In genomic region chr2:203394519-203395227, GRCh38 we compare ENCODE assay signal across 17 cellular contexts.
DNase-seq lines count a peak whose midpoint lies in the region; ATAC-seq, FAIRE-seq and TF ChIP-seq lines count a peak whose summit lies in the region.
"Had no signal": no experiment of that assay in that cellular context is flagged by ENCODE, and none has a peak within 500 bp of the region (broad histone marks: within the 10 kb centered on the region; RNA-seq: fewer than 3 reads in every experiment).

No MANE protein-coding gene starts in this region.

- in situ Hi-C loops in GM13977 (cut with MboI; ENCODE audit: low pct_unique_long_range_greater_than_20kb, low sequenced_read_pairs, unreplicated experiment): no loop called here

- no peak overlapping the region for H3K27ac ChIP-seq in astrocyte (ENCODE audit: low read depth, low read length)
- no peak overlapping the region for H3K27ac ChIP-seq in upper lobe of right lung
- H3K27ac ChIP-seq: 22Rv1, suprapubic skin had no signal

- ATAC-seq in upper lobe of right lung: no peak
- ATAC-seq: activated CD8-positive, alpha-beta memory T cell treated with anti-CD3 and anti-CD28 coated beads, Interleukin-2, amount 10 ng/mL, durations not matched to agents 7 days and 5 days had no signal

- peaks cover 2% of the 10 kb centered on the region for H3K9me3 Mint-ChIP-seq in astrocyte (ENCODE audit: unreplicated experiment)

- H3K4me3 ChIP-seq in astrocyte (ENCODE audit: insufficient read depth, low read depth, low read length) (no peak overlapping the region), upper lobe of right lung (no peak overlapping the region)
- H3K4me3 ChIP-seq: smooth muscle cell, suprapubic skin had no signal

- intact Hi-C loops in upper lobe of right lung (cut with DNase I): no loop called here

- H3K4me1 Mint-ChIP-seq in astrocyte (ENCODE audit: low read depth, unreplicated experiment): no peaks in the 10 kb centered on the region

- no peak overlapping the region for H3K9ac ChIP-seq in astrocyte (ENCODE audit: low read length)

- H3K27ac Mint-ChIP-seq in astrocyte (ENCODE audit: unreplicated experiment): no peak overlapping the region
- H3K27ac Mint-ChIP-seq: activated CD8-positive, alpha-beta memory T cell treated with anti-CD3 and anti-CD28 coated beads, Interleukin-2, amount 10 ng/mL, durations not matched to agents 7 days and 5 days had no signal

- DNase-seq in DMS 273 (lab: John Stamatoyannopoulos, UW; ENCODE audit: unreplicated experiment) (peak; percentile 16), DMS 273 treated with DMSO at 0.1 percent for 48 hours (lab: John Stamatoyannopoulos, UW) (no peak), HuH-7 (ENCODE audit: low spot score) (peak; percentile 15), astrocyte (ENCODE audit: low read depth) (no peak), left kidney (ENCODE audit: low read depth, low spot score) (peak; percentile 4), upper lobe of right lung (no peak), GM13977 (ENCODE audit: low spot score) (no peak), activated gamma-delta T cell (lab: John Stamatoyannopoulos, UW) (no peak)
- DNase-seq: activated CD8-positive, alpha-beta memory T cell treated with anti-CD3 and anti-CD28 coated beads, Interleukin-2, amount 10 ng/mL, durations not matched to agents 7 days and 5 days; activated naive CD4-positive, alpha-beta T cell treated with anti-CD3 and anti-CD28 coated beads, Interleukin-2, amount 50 U/mL, for 16 hours; mesenchymal stem cell; occipital lobe; RPMI8226 had no signal

- H3K36me3 Mint-ChIP-seq in astrocyte (ENCODE audit: low read depth, unreplicated experiment): peaks cover 5% of the 10 kb centered on the region

- no peak overlapping the region for H3K4me2 ChIP-seq in astrocyte (ENCODE audit: low read length)
- H3K4me2 ChIP-seq: smooth muscle cell had no signal

- no peaks in the 10 kb centered on the region for H3K9me3 ChIP-seq in astrocyte (ENCODE audit: insufficient read depth, low read depth, low read length)
- no peaks in the 10 kb centered on the region for H3K9me3 ChIP-seq in upper lobe of right lung
- H3K9me3 ChIP-seq: Caco-2, suprapubic skin had no signal

- peak; percentile 20 for FAIRE-seq in astrocyte (lab: Jason Lieb, UNC)

- TF ChIP-seq CTCF in astrocyte (IDR thresholded peaks at IDR 0.05; ENCODE audit: insufficient read depth, low read depth, low read length): no peak
- no peak for TF ChIP-seq CTCF in upper lobe of right lung (IDR thresholded peaks at IDR 0.05)
- TF ChIP-seq CTCF in GM13977 (IDR thresholded peaks at IDR 0.05; ENCODE audit: extremely low read depth, insufficient read depth, missing control alignments): no peak

- H3K36me3 ChIP-seq in astrocyte (ENCODE audit: insufficient read depth, low read length): peaks cover 5% of the 10 kb centered on the region
- peaks cover 29% of the 10 kb centered on the region for H3K36me3 ChIP-seq in upper lobe of right lung

- H2AFZ ChIP-seq in astrocyte (ENCODE audit: low read depth, low read length): no peak overlapping the region

- H3K4me1 ChIP-seq in astrocyte (ENCODE audit: insufficient read depth, low read length): no peaks in the 10 kb centered on the region
- H3K4me1 ChIP-seq in upper lobe of right lung: no peaks in the 10 kb centered on the region
- H3K4me1 ChIP-seq: Caco-2, suprapubic skin had no signal

- H3K27me3 Mint-ChIP-seq in astrocyte (ENCODE audit: low read depth, unreplicated experiment): no peaks in the 10 kb centered on the region
- H3K27me3 Mint-ChIP-seq: activated CD8-positive, alpha-beta memory T cell treated with anti-CD3 and anti-CD28 coated beads, Interleukin-2, amount 10 ng/mL, durations not matched to agents 7 days and 5 days had no signal

- no peaks in the 10 kb centered on the region for H3K27me3 ChIP-seq in astrocyte (ENCODE audit: insufficient read depth, low read length)
- H3K27me3 ChIP-seq in upper lobe of right lung: no peaks in the 10 kb centered on the region
- H3K27me3 ChIP-seq: suprapubic skin had no signal

- no peak overlapping the region for H3K4me3 Mint-ChIP-seq in astrocyte (ENCODE audit: unreplicated experiment)
- H3K4me3 Mint-ChIP-seq: activated CD8-positive, alpha-beta memory T cell treated with anti-CD3 and anti-CD28 coated beads, Interleukin-2, amount 10 ng/mL, durations not matched to agents 7 days and 5 days had no signal

- peaks cover 5% of the 10 kb centered on the region for H3K79me2 ChIP-seq in astrocyte (ENCODE audit: insufficient read depth, low read length)

- H4K20me1 ChIP-seq in astrocyte (ENCODE audit: insufficient read depth, low read length): no peaks in the 10 kb centered on the region

Comparison
In these comparisons a context has a peak if more than half of its experiments do, and no peak if none do; other contexts are left out.
1. DNase-seq: peak in DMS 273 (single experiment), HuH-7 (single experiment) and left kidney (single experiment); none in DMS 273 treated with DMSO at 0.1 percent for 48 hours (single experiment), astrocyte (single experiment), upper lobe of right lung (single experiment), GM13977 (single experiment) and activated gamma-delta T cell (single experiment).